ENCODE assay signal across 13 cellular contexts in the genomic region with DNA sequence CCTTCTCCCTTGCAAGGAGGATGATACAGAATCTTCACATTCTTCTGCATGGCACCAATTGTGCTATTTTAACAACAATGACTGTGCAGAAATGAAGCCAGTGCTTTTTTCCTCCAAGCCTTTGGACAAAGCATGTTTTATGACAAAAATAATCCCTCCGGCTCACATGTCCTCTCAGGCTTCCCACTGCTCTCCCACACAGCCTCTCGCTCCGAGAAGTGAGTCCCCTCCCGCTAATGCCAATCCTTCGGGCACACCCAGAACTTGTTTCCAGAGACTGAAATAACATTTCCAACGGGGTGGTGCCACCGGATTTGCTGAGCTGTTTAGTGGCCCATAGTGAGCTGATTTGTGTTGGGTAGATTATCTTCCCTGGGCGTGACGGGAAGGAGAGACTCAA. TPM values are rescaled to one million over a fixed set of nuclear protein-coding genes. Genes with fewer than 3 reads are reported as not detected.
DNase-seq lines count a peak whose midpoint lies in the region; ATAC-seq, FAIRE-seq and TF ChIP-seq lines count a peak whose summit lies in the region.
"Had no signal": no experiment of that assay in that cellular context is flagged by ENCODE, and none has a peak within 500 bp of the region (broad histone marks: within the 10 kb centered on the region; RNA-seq: fewer than 3 reads in every experiment).

No MANE protein-coding gene starts in this region.

- H3K4me3 ChIP-seq in HEK293 (ENCODE audit: low read depth, low read length), result no peak overlapping the region
- H3K4me3 ChIP-seq in coronary artery, result peak overlapping the region; percentile 37
- H3K4me3 ChIP-seq in small intestine (ENCODE audit: low read depth in 1 of 2, low read length in 2 of 2), result no peak overlapping the region

- POLR2A ChIA-PET in HEK293 (lab: Yijun Ruan, JAX), result no interaction called here
- POLR2A ChIA-PET in activated CD4-positive, alpha-beta T cell treated with anti-CD3 and anti-CD28 coated beads, Interleukin-2, amount 10 ng/mL, durations not matched to agents 7 days and 5 days (lab: Charles Lee), result no interaction called here

- H3K27me3 ChIP-seq in small intestine (ENCODE audit: control insufficient read depth in 2 of 2, insufficient read depth in 2 of 2, low read length in 2 of 2), result no peaks in the 10 kb centered on the region

- WGBS in small intestine, 3 donors, result 17 to 43% (median 35%) methylated on average over 9 of the region's 9 CpGs

- H3K36me3 ChIP-seq in HEK293 (ENCODE audit: control insufficient read depth in 2 of 2, insufficient read depth in 1 of 2, low read length in 2 of 2) (no peaks in the 10 kb centered on the region), small intestine (ENCODE audit: control insufficient read depth in 2 of 2, insufficient read depth in 2 of 2, low read length in 2 of 2) (no peaks in the 10 kb centered on the region)

- FAIRE-seq in small intestine (lab: Jason Lieb, UNC), result no peak
- no peak for FAIRE-seq in GM19239 (lab: Jason Lieb, UNC)

- no peak overlapping the region for H3K27ac Mint-ChIP-seq in activated CD4-positive, alpha-beta T cell treated with anti-CD3 and anti-CD28 coated beads, Interleukin-2, amount 10 ng/mL, durations not matched to agents 7 days and 5 days

- no peaks in the 10 kb centered on the region for H3K9me3 ChIP-seq in HEK293 (ENCODE audit: control insufficient read depth, insufficient read depth, low read depth, low read length)
- H3K9me3 ChIP-seq in small intestine (ENCODE audit: control insufficient read depth, low read depth), result no peaks in the 10 kb centered on the region

- CTCF ChIA-PET in HEK293 (lab: Yijun Ruan, JAX), result interaction anchor here (0.6 to 2.0 kb wide), 3 partner anchors 10 to 277 kb away, joined by 3 to 6 read pairs (median 5); no protein-coding TSS in a partner anchor
- CTCF ChIA-PET in activated CD4-positive, alpha-beta T cell treated with anti-CD3 and anti-CD28 coated beads, Interleukin-2, amount 10 ng/mL, durations not matched to agents 7 days and 5 days (lab: Charles Lee), result interaction anchor here (1.0 to 1.4 kb wide), 3 partner anchors 13 to 77 kb away, joined by 3 to 4 read pairs (median 3); no protein-coding TSS in a partner anchor

- no peak for TF ChIP-seq CTCF in HEK293 (tag by site-specific recombination; IDR thresholded peaks at IDR 0.05)
- TF ChIP-seq CTCF in coronary artery (IDR thresholded peaks at IDR 0.05), result no peak

- H3K4me1 ChIP-seq in HEK293 (ENCODE audit: control insufficient read depth, insufficient read depth, low read length) (no peaks in the 10 kb centered on the region), small intestine (ENCODE audit: control insufficient read depth in 2 of 2, insufficient read depth in 1 of 2, low read depth in 1 of 2, low read length in 1 of 2) (no peaks in the 10 kb centered on the region)

- H3K9me3 Mint-ChIP-seq in activated CD4-positive, alpha-beta T cell treated with anti-CD3 and anti-CD28 coated beads, Interleukin-2, amount 10 ng/mL, durations not matched to agents 7 days and 5 days, result no peaks in the 10 kb centered on the region

- DNase-seq in coronary artery (ENCODE audit: low spot score) (no peak), left lobe of liver (ENCODE audit: low spot score) (no peak), small intestine (peak; percentile 43), D341Med (ENCODE audit: low spot score) (no peak), GM19239 (ENCODE audit: insufficient read length, low spot score) (no peak)
- no peak for DNase-seq in activated CD4-positive, alpha-beta T cell treated with anti-CD3 and anti-CD28 coated beads, Interleukin-2, amount 10 ng/mL, durations not matched to agents 7 days and 5 days
- DNase-seq: activated CD4-positive, CD25-positive, alpha-beta regulatory T cell; activated naive CD4-positive, alpha-beta T cell; COR-L47; effector CD4-positive, alpha-beta T cell; NCI-H2029 treated with DMSO at 0.1 percent for 48 hours had no signal

- no peak overlapping the region for H3K4me3 Mint-ChIP-seq in activated CD4-positive, alpha-beta T cell treated with anti-CD3 and anti-CD28 coated beads, Interleukin-2, amount 10 ng/mL, durations not matched to agents 7 days and 5 days

- peaks cover 3% of the 10 kb centered on the region for H3K36me3 Mint-ChIP-seq in activated CD4-positive, alpha-beta T cell treated with anti-CD3 and anti-CD28 coated beads, Interleukin-2, amount 10 ng/mL, durations not matched to agents 7 days and 5 days (ENCODE audit: low read depth)

- H3K4me1 Mint-ChIP-seq in activated CD4-positive, alpha-beta T cell treated with anti-CD3 and anti-CD28 coated beads, Interleukin-2, amount 10 ng/mL, durations not matched to agents 7 days and 5 days, result peaks cover 31% of the 10 kb centered on the region

- ATAC-seq in left lobe of liver (peak; percentile 26), HG02623 (IDR thresholded peaks at IDR 0.05; ENCODE audit: unreplicated experiment) (no peak)

- H3K27ac ChIP-seq in HEK293 (ENCODE audit: extremely low read depth, low read depth, low read length), result no peak overlapping the region
- peak overlapping the region; percentile 41 to 64 for H3K27ac ChIP-seq in coronary artery
- H3K27ac ChIP-seq in small intestine (ENCODE audit: low read depth in 1 of 2, low read length in 1 of 2), result no peak overlapping the region

- H3K27me3 Mint-ChIP-seq in activated CD4-positive, alpha-beta T cell treated with anti-CD3 and anti-CD28 coated beads, Interleukin-2, amount 10 ng/mL, durations not matched to agents 7 days and 5 days, result no peaks in the 10 kb centered on the region

TF ChIP-seq in HEK293, 187 proteins besides CTCF, POLR2A, EP300 and RAD21:
- TF ChIP-seq ZNF292 (tag by site-specific recombination; IDR thresholded peaks at IDR 0.05; ENCODE audit: borderline replicate concordance, low read depth), result no peak
- peak; percentile 50 for TF ChIP-seq ZFHX2 (tag by site-specific recombination; conservative IDR thresholded peaks at IDR 0.05)
- TF ChIP-seq ZNF639 (tag by site-specific recombination; IDR thresholded peaks at IDR 0.05), result no peak
- TF ChIP-seq EGR2 (tag by site-specific recombination; IDR thresholded peaks at IDR 0.05; ENCODE audit: low read depth), result peak; percentile 47; the same call in 1 of the 2 replicates

RNA-seq across cellular contexts. Expression of gene RBM17, which starts 35.8 kb away (rescaled TPM):
- total RNA-seq in left lobe of liver, result 24.3 TPM
- 10 to 100 TPM; 45.7 to 82.7 (median 65.1) TPM for polyA plus RNA-seq in small intestine
- total RNA-seq in activated CD4-positive, alpha-beta T cell treated with anti-CD3 and anti-CD28 coated beads, Interleukin-2, amount 10 ng/mL, durations not matched to agents 7 days and 5 days, result 100 to 1,000 TPM; 164 to 177 TPM

Comparison
In these comparisons a context has a peak if more than half of its experiments do, and no peak if none do; other contexts are left out.
1. H3K27ac ChIP-seq: peak in coronary artery (2 of 2); none in HEK293 (single experiment) and small intestine (0 of 2).